Comparison of ENCODE assay signal across 8 cellular contexts in genomic region chr19:40365613-40366401, GRCh38. TPM values are rescaled to one million over a fixed set of nuclear protein-coding genes. Genes with fewer than 3 reads are reported as not detected.
DNase-seq lines count a peak whose midpoint lies in the region; ATAC-seq and TF ChIP-seq lines count a peak whose summit lies in the region.

No MANE protein-coding gene starts in this region.

- H3K27ac Mint-ChIP-seq in activated T-helper 1 cell treated with anti-CD3 and anti-CD28 coated beads, Interleukin-12 subunit alpha, Interleukin-12 subunit beta, Interleukin-2, Interleukin-4 antibody, amounts not matched to agents 30 ng/mL and 10 ng/mL and 1 ng/mL, durations not matched to agents 14 hours and 24 hours and 36 hours = no peak overlapping the region
- H3K27ac Mint-ChIP-seq in neural progenitor cell = peak overlapping the region; percentile 82

- H3K36me3 ChIP-seq in neural progenitor cell = no peaks in the 10 kb centered on the region
- peaks cover 34% of the 10 kb centered on the region for H3K36me3 ChIP-seq in suprapubic skin

- peaks cover 14% of the 10 kb centered on the region for H3K4me1 Mint-ChIP-seq in activated T-helper 1 cell treated with anti-CD3 and anti-CD28 coated beads, Interleukin-12 subunit alpha, Interleukin-12 subunit beta, Interleukin-2, Interleukin-4 antibody, amounts not matched to agents 30 ng/mL and 10 ng/mL and 1 ng/mL, durations not matched to agents 14 hours and 24 hours and 36 hours (ENCODE audit: low read depth)
- peaks cover 21% of the 10 kb centered on the region for H3K4me1 Mint-ChIP-seq in neural progenitor cell

- no peaks in the 10 kb centered on the region for H3K79me2 ChIP-seq in neural progenitor cell (ENCODE audit: low read depth)

- intact Hi-C loops in activated T-helper 1 cell treated with anti-CD3 and anti-CD28 coated beads, Interleukin-12 subunit alpha, Interleukin-12 subunit beta, Interleukin-2, Interleukin-4 antibody, amounts not matched to agents 30 ng/mL and 10 ng/mL and 1 ng/mL, durations not matched to agents 14 hours and 24 hours and 36 hours (cut with micrococcal nuclease) = no loop called here

- H2AFZ ChIP-seq in neural progenitor cell (replicated peaks) = peak overlapping the region; percentile 85

- H3K4me1 ChIP-seq in neural progenitor cell (peaks cover 11% of the 10 kb centered on the region), suprapubic skin (peaks cover 24% of the 10 kb centered on the region)

- H4K20me1 ChIP-seq in neural progenitor cell (ENCODE audit: low read depth) = peaks cover 18% of the 10 kb centered on the region

- H3F3A ChIP-seq in neural progenitor cell (ENCODE audit: low read depth) = peaks cover 10% of the 10 kb centered on the region

- H3K9me3 ChIP-seq in neural progenitor cell (ENCODE audit: low read depth) (no peaks in the 10 kb centered on the region), suprapubic skin (no peaks in the 10 kb centered on the region)

- DNase-seq in ELR (ENCODE audit: low read depth) = peak; percentile 78
- peak; percentile 80 for DNase-seq in NCI-H2196 (lab: John Stamatoyannopoulos, UW; ENCODE audit: unreplicated experiment)
- DNase-seq in activated T-helper 1 cell treated with anti-CD3 and anti-CD28 coated beads, Interleukin-12 subunit alpha, Interleukin-12 subunit beta, Interleukin-2, Interleukin-4 antibody, amounts not matched to agents 30 ng/mL and 10 ng/mL and 1 ng/mL, durations not matched to agents 14 hours and 24 hours and 36 hours (ENCODE audit: low spot score) = no peak
- DNase-seq in foreskin fibroblast = peak; percentile 57 to 80
- peak; percentile 91 for DNase-seq in neural progenitor cell (ENCODE audit: low spot score)
- DNase-seq in suprapubic skin (ENCODE audit: low spot score in 2 of 2) = no peak

- ATAC-seq in GM19324 (IDR thresholded peaks at IDR 0.05; ENCODE audit: low FRiP score, unreplicated experiment) = no peak
- ATAC-seq in GM19328 (IDR thresholded peaks at IDR 0.05; ENCODE audit: unreplicated experiment) = no peak

- peak overlapping the region; percentile 90 for H3K4me2 ChIP-seq in neural progenitor cell

- no peak overlapping the region for H3K27ac ChIP-seq in neural progenitor cell
- H3K27ac ChIP-seq in suprapubic skin = no peak overlapping the region

- no peak for TF ChIP-seq EP300 in suprapubic skin (IDR thresholded peaks at IDR 0.05)

- TF ChIP-seq CTCF in foreskin fibroblast (IDR thresholded peaks at IDR 0.05; ENCODE audit: low read depth, low read length) (no peak), neural progenitor cell (IDR thresholded peaks at IDR 0.05) (no peak), suprapubic skin (IDR thresholded peaks at IDR 0.05) (no peak)

- peak overlapping the region; percentile 56 for H3K4me3 Mint-ChIP-seq in activated T-helper 1 cell treated with anti-CD3 and anti-CD28 coated beads, Interleukin-12 subunit alpha, Interleukin-12 subunit beta, Interleukin-2, Interleukin-4 antibody, amounts not matched to agents 30 ng/mL and 10 ng/mL and 1 ng/mL, durations not matched to agents 14 hours and 24 hours and 36 hours
- H3K4me3 Mint-ChIP-seq in neural progenitor cell = peak overlapping the region; percentile 90

- H3K27me3 Mint-ChIP-seq in activated T-helper 1 cell treated with anti-CD3 and anti-CD28 coated beads, Interleukin-12 subunit alpha, Interleukin-12 subunit beta, Interleukin-2, Interleukin-4 antibody, amounts not matched to agents 30 ng/mL and 10 ng/mL and 1 ng/mL, durations not matched to agents 14 hours and 24 hours and 36 hours (ENCODE audit: insufficient read depth) = no peaks in the 10 kb centered on the region
- peaks cover 2% of the 10 kb centered on the region for H3K27me3 Mint-ChIP-seq in neural progenitor cell (ENCODE audit: insufficient read depth, low read depth)

- H3K27me3 ChIP-seq in neural progenitor cell = no peaks in the 10 kb centered on the region
- no peaks in the 10 kb centered on the region for H3K27me3 ChIP-seq in suprapubic skin

- WGBS in suprapubic skin = 46% methylated on average over 7 of the region's 28 CpGs

- H3K9me3 Mint-ChIP-seq in activated T-helper 1 cell treated with anti-CD3 and anti-CD28 coated beads, Interleukin-12 subunit alpha, Interleukin-12 subunit beta, Interleukin-2, Interleukin-4 antibody, amounts not matched to agents 30 ng/mL and 10 ng/mL and 1 ng/mL, durations not matched to agents 14 hours and 24 hours and 36 hours = no peaks in the 10 kb centered on the region
- no peaks in the 10 kb centered on the region for H3K9me3 Mint-ChIP-seq in neural progenitor cell

- H3K36me3 Mint-ChIP-seq in activated T-helper 1 cell treated with anti-CD3 and anti-CD28 coated beads, Interleukin-12 subunit alpha, Interleukin-12 subunit beta, Interleukin-2, Interleukin-4 antibody, amounts not matched to agents 30 ng/mL and 10 ng/mL and 1 ng/mL, durations not matched to agents 14 hours and 24 hours and 36 hours (ENCODE audit: low read depth) = peaks cover 8% of the 10 kb centered on the region
- peaks cover 5% of the 10 kb centered on the region for H3K36me3 Mint-ChIP-seq in neural progenitor cell

- no peak for TF ChIP-seq POLR2A in suprapubic skin (IDR thresholded peaks at IDR 0.05)

- H3K4me3 ChIP-seq in foreskin fibroblast (ENCODE audit: low read depth in 1 of 2, low read length in 2 of 2) (peak overlapping the region; percentile 45 to 56), neural progenitor cell (peak overlapping the region; percentile 70), suprapubic skin (peak overlapping the region; percentile 38)

- no peak overlapping the region for H3K9ac ChIP-seq in neural progenitor cell

RNA-seq across cellular contexts. Expression of gene PLD3, which starts 17.3 kb away (rescaled TPM):
- 45.0 and 45.3 TPM in 2 replicates for total RNA-seq in activated T-helper 1 cell treated with anti-CD3 and anti-CD28 coated beads, Interleukin-12 subunit alpha, Interleukin-12 subunit beta, Interleukin-2, Interleukin-4 antibody, amounts not matched to agents 30 ng/mL and 10 ng/mL and 1 ng/mL, durations not matched to agents 14 hours and 24 hours and 36 hours
- 116 and 289 TPM in 2 replicates for total RNA-seq in neural progenitor cell (ENCODE audit: low replicate concordance)
- total RNA-seq in suprapubic skin = 100 to 1,000 TPM; 173 to 231 (median 202) TPM

RNA-seq across cellular contexts. Expression of gene C19orf47, which starts 17.6 kb away (rescaled TPM):
- 26.4 and 28.1 TPM in 2 replicates for total RNA-seq in activated T-helper 1 cell treated with anti-CD3 and anti-CD28 coated beads, Interleukin-12 subunit alpha, Interleukin-12 subunit beta, Interleukin-2, Interleukin-4 antibody, amounts not matched to agents 30 ng/mL and 10 ng/mL and 1 ng/mL, durations not matched to agents 14 hours and 24 hours and 36 hours
- total RNA-seq in neural progenitor cell (ENCODE audit: low replicate concordance) (10.6 and 13.1 TPM in 2 replicates), suprapubic skin (10 to 100 TPM; 14.8 to 34.9 (median 16.3) TPM)

RNA-seq across cellular contexts. Expression of gene HIPK4, which starts 24.2 kb away (rescaled TPM):
- not detected in 2 replicates for total RNA-seq in activated T-helper 1 cell treated with anti-CD3 and anti-CD28 coated beads, Interleukin-12 subunit alpha, Interleukin-12 subunit beta, Interleukin-2, Interleukin-4 antibody, amounts not matched to agents 30 ng/mL and 10 ng/mL and 1 ng/mL, durations not matched to agents 14 hours and 24 hours and 36 hours
- total RNA-seq in neural progenitor cell (ENCODE audit: low replicate concordance) (0.34 TPM in 1 of 2 replicates, not detected in the other), suprapubic skin (under 1 TPM in 3 of 4 donors, not detected in 1; 0.21 to 0.47 (median 0.42) TPM)

RNA-seq across cellular contexts. Expression of gene PRX, which starts 47.4 kb away (rescaled TPM):
- 0.99 and 1.7 TPM in 2 replicates for total RNA-seq in activated T-helper 1 cell treated with anti-CD3 and anti-CD28 coated beads, Interleukin-12 subunit alpha, Interleukin-12 subunit beta, Interleukin-2, Interleukin-4 antibody, amounts not matched to agents 30 ng/mL and 10 ng/mL and 1 ng/mL, durations not matched to agents 14 hours and 24 hours and 36 hours
- 1.4 and 4.7 TPM in 2 replicates for total RNA-seq in neural progenitor cell (ENCODE audit: low replicate concordance)
- total RNA-seq in suprapubic skin = 1 to 10 TPM; 4.1 to 7.3 (median 4.8) TPM

RNA-seq across cellular contexts. Expression of gene SERTAD1, which starts 60.0 kb away (rescaled TPM):
- total RNA-seq in activated T-helper 1 cell treated with anti-CD3 and anti-CD28 coated beads, Interleukin-12 subunit alpha, Interleukin-12 subunit beta, Interleukin-2, Interleukin-4 antibody, amounts not matched to agents 30 ng/mL and 10 ng/mL and 1 ng/mL, durations not matched to agents 14 hours and 24 hours and 36 hours = 18.3 and 19.4 TPM in 2 replicates
- total RNA-seq in neural progenitor cell (ENCODE audit: low replicate concordance) (2.4 and 5.5 TPM in 2 replicates), suprapubic skin (10 to 100 TPM in 3 of 4 donors, 1 to 10 TPM in 1; 8.5 to 33.9 (median 20.6) TPM)

Comparison
In these comparisons a context has a peak if more than half of its experiments do, and no peak if none do; other contexts are left out.
1. DNase-seq: peak in ELR (single experiment), NCI-H2196 (single experiment), foreskin fibroblast (2 of 2) and neural progenitor cell (single experiment); none in activated T-helper 1 cell treated with anti-CD3 and anti-CD28 coated beads, Interleukin-12 subunit alpha, Interleukin-12 subunit beta, Interleukin-2, Interleukin-4 antibody, amounts not matched to agents 30 ng/mL and 10 ng/mL and 1 ng/mL, durations not matched to agents 14 hours and 24 hours and 36 hours (single experiment) and suprapubic skin (0 of 2).
2. Peak in every context shown above with its lines, with median percentiles within 50 percentile points of each other: H3K4me3 ChIP-seq.